Comparison of ENCODE assay signal across 1 cellular context in genomic region chr10:30605351-30606108, GRCh38.
A peak's percentile ranks its signal among the peaks of the same experiment; 100 is the strongest.
TF ChIP-seq lines count a peak whose summit lies in the region.
"Not testable (repeated sequence)": the region's sequence is repeated elsewhere in the genome, so short reads cannot be mapped to it uniquely, and the experiment has no call there.

No MANE protein-coding gene starts in this region.

TF ChIP-seq in A549, 52 proteins besides CTCF, POLR2A, EP300 and RAD21 (continued from another document):
- TF ChIP-seq CEBPB (IDR thresholded peaks at IDR 0.05) (peak in 1 of 2 experiments; percentile 41; a peak in 1 of 4 replicates), JUN (IDR thresholded peaks at IDR 0.05) (peak in 1 of 2 experiments; percentile 66; a peak in 2 of 5 replicates), FOSL2 (CRISPR knock-in tag; IDR thresholded peaks at IDR 0.05) (peak; percentile 36; the same call in 1 of the 2 replicates)
- TF ChIP-seq, protein P1, sequence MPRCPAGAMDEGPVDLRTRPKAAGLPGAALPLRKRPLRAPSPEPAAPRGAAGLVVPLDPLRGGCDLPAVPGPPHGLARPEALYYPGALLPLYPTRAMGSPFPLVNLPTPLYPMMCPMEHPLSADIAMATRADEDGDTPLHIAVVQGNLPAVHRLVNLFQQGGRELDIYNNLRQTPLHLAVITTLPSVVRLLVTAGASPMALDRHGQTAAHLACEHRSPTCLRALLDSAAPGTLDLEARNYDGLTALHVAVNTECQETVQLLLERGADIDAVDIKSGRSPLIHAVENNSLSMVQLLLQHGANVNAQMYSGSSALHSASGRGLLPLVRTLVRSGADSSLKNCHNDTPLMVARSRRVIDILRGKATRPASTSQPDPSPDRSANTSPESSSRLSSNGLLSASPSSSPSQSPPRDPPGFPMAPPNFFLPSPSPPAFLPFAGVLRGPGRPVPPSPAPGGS (IDR thresholded peaks at IDR 0.05), result 0 out of 3 replicates have a peak, but pooled peaks have one; percentile 24
- not testable (repeated sequence) for TF ChIP-seq FOSL2 (IDR thresholded peaks at IDR 0.05)
